1 cellular context compared by ENCODE assay signal in the genomic region with DNA sequence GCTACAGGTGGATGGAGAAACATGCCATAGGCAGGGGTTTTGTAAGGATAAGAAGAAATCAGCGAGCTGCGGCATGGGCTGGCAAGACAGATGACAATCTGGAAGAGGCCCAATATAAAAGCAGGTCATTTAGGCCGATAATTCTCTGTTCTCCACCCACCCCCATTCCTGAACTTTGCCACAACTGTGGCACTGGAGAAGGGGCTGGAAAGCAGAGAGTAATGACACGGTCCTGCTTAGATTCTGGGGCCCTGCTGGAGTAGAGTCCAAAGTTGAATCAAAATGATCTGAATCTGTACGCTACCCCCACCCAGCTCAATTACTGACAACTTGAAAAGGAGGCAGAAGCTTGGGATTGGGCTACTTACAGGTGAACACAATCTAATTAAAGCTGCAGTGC.
TF ChIP-seq lines count a peak whose summit lies in the region.

No MANE protein-coding gene starts in this region.

TF ChIP-seq in liver, 16 proteins besides CTCF, POLR2A, EP300 and RAD21 (continued from another document):
- TF ChIP-seq, protein P1, sequence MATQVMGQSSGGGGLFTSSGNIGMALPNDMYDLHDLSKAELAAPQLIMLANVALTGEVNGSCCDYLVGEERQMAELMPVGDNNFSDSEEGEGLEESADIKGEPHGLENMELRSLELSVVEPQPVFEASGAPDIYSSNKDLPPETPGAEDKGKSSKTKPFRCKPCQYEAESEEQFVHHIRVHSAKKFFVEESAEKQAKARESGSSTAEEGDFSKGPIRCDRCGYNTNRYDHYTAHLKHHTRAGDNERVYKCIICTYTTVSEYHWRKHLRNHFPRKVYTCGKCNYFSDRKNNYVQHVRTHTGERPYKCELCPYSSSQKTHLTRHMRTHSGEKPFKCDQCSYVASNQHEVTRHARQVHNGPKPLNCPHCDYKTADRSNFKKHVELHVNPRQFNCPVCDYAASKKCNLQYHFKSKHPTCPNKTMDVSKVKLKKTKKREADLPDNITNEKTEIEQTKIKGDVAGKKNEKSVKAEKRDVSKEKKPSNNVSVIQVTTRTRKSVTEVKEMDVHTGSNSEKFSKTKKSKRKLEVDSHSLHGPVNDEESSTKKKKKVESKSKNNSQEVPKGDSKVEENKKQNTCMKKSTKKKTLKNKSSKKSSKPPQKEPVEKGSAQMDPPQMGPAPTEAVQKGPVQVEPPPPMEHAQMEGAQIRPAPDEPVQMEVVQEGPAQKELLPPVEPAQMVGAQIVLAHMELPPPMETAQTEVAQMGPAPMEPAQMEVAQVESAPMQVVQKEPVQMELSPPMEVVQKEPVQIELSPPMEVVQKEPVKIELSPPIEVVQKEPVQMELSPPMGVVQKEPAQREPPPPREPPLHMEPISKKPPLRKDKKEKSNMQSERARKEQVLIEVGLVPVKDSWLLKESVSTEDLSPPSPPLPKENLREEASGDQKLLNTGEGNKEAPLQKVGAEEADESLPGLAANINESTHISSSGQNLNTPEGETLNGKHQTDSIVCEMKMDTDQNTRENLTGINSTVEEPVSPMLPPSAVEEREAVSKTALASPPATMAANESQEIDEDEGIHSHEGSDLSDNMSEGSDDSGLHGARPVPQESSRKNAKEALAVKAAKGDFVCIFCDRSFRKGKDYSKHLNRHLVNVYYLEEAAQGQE (IDR thresholded peaks at IDR 0.05) = no peak
- no peak for TF ChIP-seq GABPA (IDR thresholded peaks at IDR 0.05 in 1 of 2, conservative IDR thresholded peaks at IDR 0.05 in 1 of 2)
- peak; percentile 93 for TF ChIP-seq SP1 (IDR thresholded peaks at IDR 0.05)
- TF ChIP-seq, protein P2, sequence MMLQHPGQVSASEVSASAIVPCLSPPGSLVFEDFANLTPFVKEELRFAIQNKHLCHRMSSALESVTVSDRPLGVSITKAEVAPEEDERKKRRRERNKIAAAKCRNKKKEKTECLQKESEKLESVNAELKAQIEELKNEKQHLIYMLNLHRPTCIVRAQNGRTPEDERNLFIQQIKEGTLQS (IDR thresholded peaks at IDR 0.05) = no peak
- TF ChIP-seq EGR1 (IDR thresholded peaks at IDR 0.05; ENCODE audit: low read depth in 2 of 2) = no peak
- TF ChIP-seq FOXA2 (IDR thresholded peaks at IDR 0.05) = no peak
- no peak for TF ChIP-seq JUND (IDR thresholded peaks at IDR 0.05)
